ENCODE assay signal across 8 cellular contexts in genomic region chr1:204453141-204453772, GRCh38. TPM values are rescaled to one million over a fixed set of nuclear protein-coding genes. Genes with fewer than 3 reads are reported as not detected.
A peak's percentile ranks its signal among the peaks of the same experiment; 100 is the strongest.
DNase-seq lines count a peak whose midpoint lies in the region; ATAC-seq lines count a peak whose summit lies in the region.

No MANE protein-coding gene starts in this region.

- no peaks in the 10 kb centered on the region for H3K9me3 ChIP-seq in iPS-15b (ENCODE audit: control insufficient read depth, insufficient read depth, low read length)

- DNase-seq in activated CD4-positive, alpha-beta T cell treated with anti-CD3 and anti-CD28 coated beads, Interleukin-2, amount 50 U/mL, for 48 hours = peak; percentile 57 to 66
- DNase-seq in substantia nigra (lab: John Stamatoyannopoulos, UW) (no peak), H4 (ENCODE audit: low spot score) (no peak), putamen (ENCODE audit: low spot score) (no peak), HuH-7.5 (ENCODE audit: low spot score) (no peak)

- peak overlapping the region; percentile 9 for H3K9ac ChIP-seq in iPS-15b (ENCODE audit: low read depth, low read length)

- peak; percentile 82 for ATAC-seq in GM19025 (IDR thresholded peaks at IDR 0.05; ENCODE audit: low read depth, unreplicated experiment)
- peak; percentile 65 for ATAC-seq in HG03095 (IDR thresholded peaks at IDR 0.05; ENCODE audit: unreplicated experiment)

- H3K27me3 ChIP-seq in iPS-15b (ENCODE audit: control insufficient read depth, insufficient read depth, low read length) = no peaks in the 10 kb centered on the region

- H3K4me3 ChIP-seq in iPS-15b (ENCODE audit: low read depth, low read length) = no peak overlapping the region

- H3K27ac ChIP-seq in substantia nigra (ENCODE audit: low read depth, low read length, poor library complexity, severe bottlenecking) = peak overlapping the region; percentile 54

- H3K36me3 ChIP-seq in iPS-15b (ENCODE audit: control insufficient read depth, insufficient read depth, low read length) = no peaks in the 10 kb centered on the region

- peaks cover 33% of the 10 kb centered on the region for H3K4me1 ChIP-seq in iPS-15b (ENCODE audit: control insufficient read depth, insufficient read depth, low read length)

RNA-seq across cellular contexts. Expression of gene PIK3C2B, which starts 41.3 kb away (rescaled TPM):
- 2.4 and 3.4 TPM in 2 replicates for total RNA-seq in H4 (2014; rRNA removed; shearing (Covaris generic))

RNA-seq across cellular contexts. Expression of gene PPP1R15B, which starts 41.6 kb away (rescaled TPM):
- total RNA-seq in H4 (2014; rRNA removed; shearing (Covaris generic)) = 17.9 and 19.2 TPM in 2 replicates

Comparison
In these comparisons a context has a peak if more than half of its experiments do, and no peak if none do; other contexts are left out.
1. DNase-seq: peak in activated CD4-positive, alpha-beta T cell treated with anti-CD3 and anti-CD28 coated beads, Interleukin-2, amount 50 U/mL, for 48 hours (2 of 2); none in substantia nigra (0 of 49), H4 (single experiment), putamen (single experiment) and HuH-7.5 (single experiment).